In genomic region chr2:169446452-169446851, GRCh38 we compare ENCODE assay signal across 29 cellular contexts.
"Had no signal": no experiment of that assay in that cellular context is flagged by ENCODE, and none has a peak within 500 bp of the region (broad histone marks: within the 10 kb centered on the region; RNA-seq: fewer than 3 reads in every experiment).

No MANE protein-coding gene starts in this region.

- H3K9ac ChIP-seq: neural progenitor cell, parathyroid adenoma had no signal

- H3K27me3 Mint-ChIP-seq: progenitor cell of endocrine pancreas had no signal

- FAIRE-seq: small intestine had no signal

- H3K9me3 Mint-ChIP-seq: natural killer cell; nephron; neural progenitor cell; stimulated activated effector memory CD8-positive, alpha-beta T cell treated with anti-CD3 and anti-CD28 coated beads, Interleukin-12 subunit alpha, Interleukin-12 subunit beta, amount 100 ng/mL, for 72 hours; stimulated activated naive B cell treated with anti-CD40 and anti-IgM and Interleukin-4, amounts not matched to agents 10 μg/mL and 1 μg/mL and 100 μg/mL, for 72 hours; stimulated activated naive CD8-positive, alpha-beta T cell treated with anti-CD3 and anti-CD28 coated beads, Interleukin-15, amount 100 ng/mL, for 72 hours; type B pancreatic cell had no signal

- H3K36me3 ChIP-seq: neural progenitor cell, ovary, right lobe of liver, sigmoid colon, suprapubic skin, tibial artery, transverse colon, upper lobe of right lung, uterus had no signal

- H3K4me1 Mint-ChIP-seq: natural killer cell; nephron; neural progenitor cell; stimulated activated effector memory CD8-positive, alpha-beta T cell treated with anti-CD3 and anti-CD28 coated beads, Interleukin-12 subunit alpha, Interleukin-12 subunit beta, amount 100 ng/mL, for 72 hours; stimulated activated naive B cell treated with anti-CD40 and anti-IgM and Interleukin-4, amounts not matched to agents 10 μg/mL and 1 μg/mL and 100 μg/mL, for 72 hours; stimulated activated naive CD8-positive, alpha-beta T cell treated with anti-CD3 and anti-CD28 coated beads, Interleukin-15, amount 100 ng/mL, for 72 hours had no signal

- H3K27me3 ChIP-seq: neural progenitor cell, ovary, right lobe of liver, sigmoid colon, suprapubic skin, testis, tibial artery, upper lobe of right lung, uterus had no signal

- H3K4me2 ChIP-seq: neural progenitor cell had no signal

- H3K9me3 ChIP-seq: ovary, psoas muscle, right lobe of liver, sigmoid colon, suprapubic skin, testis, tibial artery, transverse colon, upper lobe of right lung, uterus had no signal

- ATAC-seq: natural killer cell; psoas muscle; right cardiac atrium; right lobe of liver; stimulated activated effector memory CD8-positive, alpha-beta T cell treated with anti-CD3 and anti-CD28 coated beads, Interleukin-12 subunit alpha, Interleukin-12 subunit beta, amount 100 ng/mL, for 72 hours; stimulated activated naive B cell treated with anti-CD40 and anti-IgM and Interleukin-4, amounts not matched to agents 10 μg/mL and 1 μg/mL and 100 μg/mL, for 72 hours; stimulated activated naive CD8-positive, alpha-beta T cell treated with anti-CD3 and anti-CD28 coated beads, Interleukin-15, amount 100 ng/mL, for 72 hours; stimulated activated naive CD8-positive, alpha-beta T cell treated with anti-CD3 and anti-CD28 coated beads, Interleukin-15, Interleukin-2, amounts not matched to agents 100 U/mL and 50 U/mL, for 24 hours; upper lobe of right lung had no signal

- H3K4me3 Mint-ChIP-seq: natural killer cell; nephron; neural progenitor cell; stimulated activated effector memory CD8-positive, alpha-beta T cell treated with anti-CD3 and anti-CD28 coated beads, Interleukin-12 subunit alpha, Interleukin-12 subunit beta, amount 100 ng/mL, for 72 hours; stimulated activated naive B cell treated with anti-CD40 and anti-IgM and Interleukin-4, amounts not matched to agents 10 μg/mL and 1 μg/mL and 100 μg/mL, for 72 hours; stimulated activated naive CD8-positive, alpha-beta T cell treated with anti-CD3 and anti-CD28 coated beads, Interleukin-15, amount 100 ng/mL, for 72 hours; type B pancreatic cell had no signal

- H3K27ac Mint-ChIP-seq: natural killer cell; nephron; neural progenitor cell; progenitor cell of endocrine pancreas; stimulated activated effector memory CD8-positive, alpha-beta T cell treated with anti-CD3 and anti-CD28 coated beads, Interleukin-12 subunit alpha, Interleukin-12 subunit beta, amount 100 ng/mL, for 72 hours; stimulated activated naive B cell treated with anti-CD40 and anti-IgM and Interleukin-4, amounts not matched to agents 10 μg/mL and 1 μg/mL and 100 μg/mL, for 72 hours; stimulated activated naive CD8-positive, alpha-beta T cell treated with anti-CD3 and anti-CD28 coated beads, Interleukin-15, amount 100 ng/mL, for 72 hours; type B pancreatic cell had no signal

- H3K4me3 ChIP-seq: neural progenitor cell, ovary, psoas muscle, right lobe of liver, sigmoid colon, suprapubic skin, testis, tibial artery, transverse colon, upper lobe of right lung, uterus had no signal

- H3K79me2 ChIP-seq: parathyroid adenoma had no signal

- H2AFZ ChIP-seq: neural progenitor cell, parathyroid adenoma had no signal

- DNase-seq: natural killer cell; occipital lobe; ovary; posterior cingulate gyrus; psoas muscle; right cardiac atrium; right lobe of liver; sigmoid colon; small intestine; stimulated activated CD4-positive, alpha-beta T cell treated with anti-CD3 and anti-CD28 coated beads, Interleukin-15, amount 100 ng/mL, for 24 hours; stimulated activated CD4-positive, alpha-beta T cell treated with anti-CD3 and anti-CD28 coated beads, Interleukin-2, amount 100 ng/mL, for 24 hours; stimulated activated CD4-positive, alpha-beta T cell treated with anti-CD3 and anti-CD28 coated beads, Interleukin-2, amount 100 ng/mL, for 48 hours; stimulated activated CD4-positive, alpha-beta T cell treated with anti-CD3 and anti-CD28 coated beads, Interleukin-4, amount 100 ng/mL, for 24 hours; stimulated activated naive B cell treated with anti-CD40 and anti-IgM and Interleukin-4, amounts not matched to agents 10 μg/mL and 1 μg/mL and 100 μg/mL, for 72 hours; stimulated activated naive CD8-positive, alpha-beta T cell treated with anti-CD3 and anti-CD28 coated beads, Interleukin-15, amount 100 ng/mL, for 72 hours; stimulated activated naive CD8-positive, alpha-beta T cell treated with anti-CD3 and anti-CD28 coated beads, Interleukin-15, Interleukin-2, amounts not matched to agents 100 U/mL and 50 U/mL, for 24 hours; substantia nigra; testis; tibial artery; transverse colon; upper lobe of right lung; uterus had no signal

- H3K27ac ChIP-seq: neural progenitor cell, ovary, parathyroid adenoma, psoas muscle, right lobe of liver, sigmoid colon, suprapubic skin, testis, tibial artery, transverse colon, upper lobe of right lung, uterus had no signal

- H3K4me1 ChIP-seq: neural progenitor cell, parathyroid adenoma, psoas muscle, right lobe of liver, sigmoid colon, suprapubic skin, testis, tibial artery, transverse colon, upper lobe of right lung, uterus had no signal

- H3K36me3 Mint-ChIP-seq: natural killer cell; neural progenitor cell; stimulated activated effector memory CD8-positive, alpha-beta T cell treated with anti-CD3 and anti-CD28 coated beads, Interleukin-12 subunit alpha, Interleukin-12 subunit beta, amount 100 ng/mL, for 72 hours; stimulated activated naive B cell treated with anti-CD40 and anti-IgM and Interleukin-4, amounts not matched to agents 10 μg/mL and 1 μg/mL and 100 μg/mL, for 72 hours; type B pancreatic cell had no signal
